Comparison of ENCODE assay signal across 1 cellular context in genomic region chr5:172144291-172144815, GRCh38.
TF ChIP-seq lines count a peak whose summit lies in the region.

No MANE protein-coding gene starts in this region.

TF ChIP-seq in K562, 482 proteins besides CTCF, POLR2A, EP300 and RAD21 (continued from another document and continues in another):
- TF ChIP-seq ZNF592 (IDR thresholded peaks at IDR 0.05): peak; percentile 85
- peak; percentile 74 for TF ChIP-seq BRD9 (IDR thresholded peaks at IDR 0.05; ENCODE audit: low read depth, partially characterized antibody)
- TF ChIP-seq MAFF (IDR thresholded peaks at IDR 0.05; ENCODE audit: low read length): no peak
- TF ChIP-seq POLR2AphosphoS5 (IDR thresholded peaks at IDR 0.05; ENCODE audit: control insufficient read depth, insufficient read depth, low read depth, low read length): peak; percentile 46; the same call in 1 of the 2 replicates
- peak; percentile 50; the same call in 1 of the 2 replicates for TF ChIP-seq JUND (IDR thresholded peaks at IDR 0.05; ENCODE audit: borderline replicate concordance, low read depth, low read length)
- peak; percentile 25; the same call in 2 of the 3 replicates for TF ChIP-seq JUND (tag; IDR thresholded peaks at IDR 0.05; ENCODE audit: borderline replicate concordance, low read depth, low read length)
- TF ChIP-seq ZMIZ1 (IDR thresholded peaks at IDR 0.05; ENCODE audit: low read depth in 2 of 2, low read length in 2 of 2): peak in 1 of 2 experiments; percentile 56; a peak in 1 of 4 replicates
- no peak for TF ChIP-seq ZBED1 (IDR thresholded peaks at IDR 0.05)
- no peak for TF ChIP-seq ZNF124 (CRISPR knock-in tag; IDR thresholded peaks at IDR 0.05)
- TF ChIP-seq HBP1 (CRISPR knock-in tag; IDR thresholded peaks at IDR 0.05): no peak
- no peak for TF ChIP-seq ID3 (CRISPR knock-in tag; IDR thresholded peaks at IDR 0.05)
- TF ChIP-seq ID3 (tag; IDR thresholded peaks at IDR 0.05): 0 out of 2 replicates have a peak, but pooled peaks have one; percentile 20
- 0 out of 4 replicates have a peak, but pooled peaks of 1 of the 2 experiments have one; percentile 56 for TF ChIP-seq UBTF (IDR thresholded peaks at IDR 0.05; ENCODE audit: borderline replicate concordance in 1 of 2, low read depth in 2 of 2, low read length in 2 of 2)
- TF ChIP-seq CBX3 (IDR thresholded peaks at IDR 0.05; ENCODE audit: borderline replicate concordance in 1 of 2, low read length in 2 of 2): peak in 1 of 2 experiments; percentile 37; a peak in 1 of 3 replicates
- TF ChIP-seq MEF2D (tag; conservative IDR thresholded peaks at IDR 0.05; ENCODE audit: low read depth): no peak
- no peak for TF ChIP-seq MBD2 (IDR thresholded peaks at IDR 0.05; ENCODE audit: borderline replicate concordance, low read depth)
- peak; percentile 95 for TF ChIP-seq TFAP4 (CRISPR knock-in tag; IDR thresholded peaks at IDR 0.05; ENCODE audit: borderline replicate concordance)
- TF ChIP-seq MNT (conservative IDR thresholded peaks at IDR 0.05): peak in 1 of 2 experiments; percentile 33; a peak in 1 of 4 replicates
- TF ChIP-seq ZBTB11 (CRISPR knock-in tag; IDR thresholded peaks at IDR 0.05): peak in 1 of 3 experiments; percentile 18; a peak in 1 of 6 replicates
- TF ChIP-seq NFYB (IDR thresholded peaks at IDR 0.05; ENCODE audit: extremely low read depth, insufficient read length): no peak
- TF ChIP-seq SMARCE1 (IDR thresholded peaks at IDR 0.05): peak; percentile 12; the same call in 1 of the 2 replicates
- peak; percentile 32; the same call in 1 of the 2 replicates for TF ChIP-seq SMARCA4 (IDR thresholded peaks at IDR 0.05)
- TF ChIP-seq L3MBTL2 (IDR thresholded peaks at IDR 0.05): peak; percentile 57; the same call in 1 of the 2 replicates
- no peak for TF ChIP-seq ILF3 (IDR thresholded peaks at IDR 0.05; ENCODE audit: borderline replicate concordance)
- TF ChIP-seq ATF7 (IDR thresholded peaks at IDR 0.05): peak; percentile 33; the same call in 1 of the 2 replicates
- TF ChIP-seq CTBP1 (IDR thresholded peaks at IDR 0.05; ENCODE audit: borderline replicate concordance): peak; percentile 54; the same call in 1 of the 2 replicates
- TF ChIP-seq ZFX (CRISPR knock-in tag; IDR thresholded peaks at IDR 0.05): peak; percentile 31; the same call in 1 of the 2 replicates
- peak; percentile 26; the same call in 1 of the 2 replicates for TF ChIP-seq KLF16 (IDR thresholded peaks at IDR 0.05)
- peak; percentile 68 for TF ChIP-seq NCOR1 (IDR thresholded peaks at IDR 0.05)
- TF ChIP-seq KHSRP (IDR thresholded peaks at IDR 0.05): no peak
- no peak for TF ChIP-seq MCM3 (IDR thresholded peaks at IDR 0.05)
- TF ChIP-seq ARNT (IDR thresholded peaks at IDR 0.05): peak in 1 of 2 experiments; percentile 26; a peak in 1 of 4 replicates
- TF ChIP-seq MTA2 (IDR thresholded peaks at IDR 0.05; ENCODE audit: low read depth): no peak; the same call in 1 of the 2 replicates
- TF ChIP-seq CBFA2T3 (IDR thresholded peaks at IDR 0.05): peak; percentile 87
- peak; percentile 72 for TF ChIP-seq NFRKB (IDR thresholded peaks at IDR 0.05; ENCODE audit: low read depth)
- no peak for TF ChIP-seq FOXA1 (IDR thresholded peaks at IDR 0.05; ENCODE audit: borderline replicate concordance)
- no peak for TF ChIP-seq ZNF668 (CRISPR knock-in tag; IDR thresholded peaks at IDR 0.05)
- TF ChIP-seq TCF15 (CRISPR knock-in tag; IDR thresholded peaks at IDR 0.05): no peak
- TF ChIP-seq DPF2 (IDR thresholded peaks at IDR 0.05): peak; percentile 71
- peak; percentile 54; the same call in 1 of the 2 replicates for TF ChIP-seq FOXM1 (IDR thresholded peaks at IDR 0.05; ENCODE audit: low read depth)
- no peak for TF ChIP-seq FOXM1 (CRISPR knock-in tag; IDR thresholded peaks at IDR 0.05; ENCODE audit: low read depth)
- peak; percentile 79 for TF ChIP-seq EGR1 (conservative IDR thresholded peaks at IDR 0.05)
- no peak for TF ChIP-seq ZNF165 (CRISPR knock-in tag; IDR thresholded peaks at IDR 0.05; ENCODE audit: borderline replicate concordance)
- TF ChIP-seq HDAC2 (IDR thresholded peaks at IDR 0.05): peak; percentile 44; the same call in 1 of the 2 replicates
- peak; percentile 44 for TF ChIP-seq NFIC (IDR thresholded peaks at IDR 0.05)
- no peak for TF ChIP-seq NRF1 (conservative IDR thresholded peaks at IDR 0.05 in 1 of 2, IDR thresholded peaks at IDR 0.05 in 1 of 2)
- peak; percentile 74 to 78; a peak in 3 of 4 replicates for TF ChIP-seq FOXK2 (conservative IDR thresholded peaks at IDR 0.05 in 1 of 2, IDR thresholded peaks at IDR 0.05 in 1 of 2; ENCODE audit: low read depth in 2 of 2)
- TF ChIP-seq SMAD4 (CRISPR knock-in tag; conservative IDR thresholded peaks at IDR 0.05): peak; percentile 74
- no peak for TF ChIP-seq ZNF79 (CRISPR knock-in tag; IDR thresholded peaks at IDR 0.05; ENCODE audit: low read depth)
